Comparison of ENCODE assay signal across 8 cellular contexts in the genomic region with DNA sequence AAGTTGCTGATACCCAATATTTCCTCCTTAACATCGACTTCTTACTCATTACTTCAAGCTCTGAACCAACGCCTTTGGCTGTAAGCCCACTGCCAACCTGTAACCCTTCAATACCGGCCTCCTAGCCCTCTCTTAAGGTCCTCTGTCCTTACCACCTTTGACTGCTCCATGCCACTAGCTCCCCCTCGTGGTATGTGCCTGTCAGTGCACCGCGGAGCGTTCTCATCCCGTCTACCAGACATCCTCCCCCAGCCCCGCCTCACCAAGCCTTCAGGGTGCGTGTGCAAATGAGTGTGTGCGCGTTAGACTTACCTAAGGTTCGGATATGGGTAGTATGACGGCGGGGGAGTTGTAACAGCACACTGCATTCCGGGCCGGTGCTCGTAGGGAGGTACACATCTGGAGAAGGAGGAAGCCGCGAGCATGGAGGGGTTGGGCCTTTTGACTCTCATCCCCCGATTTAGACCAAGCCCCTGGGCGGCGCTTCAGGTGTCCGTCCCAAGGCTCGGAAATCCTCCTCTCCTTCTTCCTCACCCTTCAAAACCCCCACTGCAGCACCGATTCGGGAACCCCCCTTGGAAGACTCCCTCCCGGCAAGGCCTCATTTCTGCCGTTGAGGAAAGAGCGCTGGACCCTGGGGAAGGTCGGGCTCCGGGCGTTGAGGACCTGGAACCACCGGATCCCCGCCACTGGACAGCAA. TPM values are rescaled to one million over a fixed set of nuclear protein-coding genes. Genes with fewer than 3 reads are reported as not detected.
DNase-seq lines count a peak whose midpoint lies in the region; ATAC-seq and TF ChIP-seq lines count a peak whose summit lies in the region.

No MANE protein-coding gene starts in this region.

- 8 to 9% methylated on average over 24 to 27 of the region's 35 CpGs for WGBS in upper lobe of left lung, 2 donors

- no peak for TF ChIP-seq EP300 in upper lobe of left lung (IDR thresholded peaks at IDR 0.05)

- ATAC-seq in GM21390 (IDR thresholded peaks at IDR 0.05; ENCODE audit: unreplicated experiment) (peak; percentile 34), T-cell (replicated peaks in 1 of 4) (peak; percentile 25 to 44 (median 35)), left ventricle myocardium superior (peak; percentile 56), upper lobe of left lung (ENCODE audit: low FRiP score in 2 of 2) (peak; percentile 82 to 84)

- H3K36me3 Mint-ChIP-seq in T-cell: no peaks in the 10 kb centered on the region
- H3K36me3 Mint-ChIP-seq in progenitor cell of endocrine pancreas (ENCODE audit: insufficient read depth): no peaks in the 10 kb centered on the region

- peak; percentile 91 for DNase-seq in AG20443 (ENCODE audit: low spot score)
- peak; percentile 87 for DNase-seq in NCI-H1105 (lab: John Stamatoyannopoulos, UW)
- peak; percentile 74 to 92 (median 84) for DNase-seq in T-cell
- DNase-seq in amniotic stem cell (lab: John Stamatoyannopoulos, UW): peak; percentile 40
- peak; percentile 89 for DNase-seq in left ventricle myocardium superior
- peak; percentile 81 for DNase-seq in progenitor cell of endocrine pancreas (ENCODE audit: low spot score, unreplicated experiment)
- DNase-seq in upper lobe of left lung: peak; percentile 12 to 94

- POLR2A ChIA-PET in T-cell (lab: Charles Lee): interaction anchor here in 1 of 2 donors (0.5 kb wide), 1 partner anchor 277 kb away, joined by 3 read pairs; no protein-coding TSS in a partner anchor

- H3K4me3 Mint-ChIP-seq in T-cell: peak overlapping the region; percentile 75 to 85 (median 85)
- peak overlapping the region; percentile 75 for H3K4me3 Mint-ChIP-seq in progenitor cell of endocrine pancreas (ENCODE audit: low read depth)

- TF ChIP-seq POLR2A in upper lobe of left lung (IDR thresholded peaks at IDR 0.05): no peak

- no peaks in the 10 kb centered on the region for H3K27me3 ChIP-seq in upper lobe of left lung

- peaks cover 27 to 49% (median 38%) of the 10 kb centered on the region in 4 donors for H3K4me1 ChIP-seq in upper lobe of left lung

- no peaks in the 10 kb centered on the region for H3K9me3 ChIP-seq in upper lobe of left lung

- H3K36me3 ChIP-seq in upper lobe of left lung: no peaks in the 10 kb centered on the region

- H3K27ac ChIP-seq in upper lobe of left lung: no peak overlapping the region

- CTCF ChIA-PET in T-cell (lab: Charles Lee): interaction anchor here (0.6 to 2.8 kb wide), 10 partner anchors 9 to 603 kb away, joined by 3 to 27 read pairs (median 3); a partner anchor contains a TSS

- H3K27me3 Mint-ChIP-seq in T-cell: no peaks in the 10 kb centered on the region
- H3K27me3 Mint-ChIP-seq in progenitor cell of endocrine pancreas: peaks cover 63% of the 10 kb centered on the region

- H3K27ac Mint-ChIP-seq in T-cell: peak overlapping the region; percentile 75 to 90
- peak overlapping the region; percentile 10 for H3K27ac Mint-ChIP-seq in progenitor cell of endocrine pancreas

- H3K4me1 Mint-ChIP-seq in T-cell (peaks cover 41 to 52% (median 49%) of the 10 kb centered on the region in 3 donors), progenitor cell of endocrine pancreas (ENCODE audit: low read depth) (peaks cover 25% of the 10 kb centered on the region)

- intact Hi-C loops in left ventricle myocardium superior (cut with micrococcal nuclease): loop anchor here (5.0 kb wide), 1 partner anchor 47 kb away; no protein-coding TSS in a partner anchor

- H3K9me3 Mint-ChIP-seq in T-cell (no peaks in the 10 kb centered on the region), progenitor cell of endocrine pancreas (ENCODE audit: low read depth) (no peaks in the 10 kb centered on the region)

- H3K4me3 ChIP-seq in upper lobe of left lung: peak overlapping the region in 3 of 4 donors; percentile 49 to 53 (median 50)

- TF ChIP-seq CTCF in progenitor cell of endocrine pancreas (IDR thresholded peaks at IDR 0.05; ENCODE audit: unreplicated experiment) (peak; percentile 91), upper lobe of left lung (IDR thresholded peaks at IDR 0.05) (peak; percentile 95 to 98 (median 96))

RNA-seq across cellular contexts. Expression of a gene that starts 2.8 kb away (rescaled TPM):
- total RNA-seq in T-cell (1 to 10 TPM in 3 of 5 donors, under 1 TPM in 2; 0.72 to 2.3 (median 1.6) TPM), left ventricle myocardium superior (5.3 TPM), progenitor cell of endocrine pancreas (8.8 and 9.2 TPM in 2 replicates), upper lobe of left lung (10 to 100 TPM in 2 of 6 donors, 1 to 10 TPM in 4; 2.1 to 11.6 (median 7.4) TPM)

RNA-seq across cellular contexts. Expression of a gene that starts 50.1 kb away (rescaled TPM):
- total RNA-seq in T-cell (10 to 100 TPM in 4 of 5 donors, 1 to 10 TPM in 1; 9.9 to 22.7 (median 17.4) TPM), left ventricle myocardium superior (19.6 TPM), progenitor cell of endocrine pancreas (21.1 TPM in 2 replicates), upper lobe of left lung (10 to 100 TPM in 4 of 6 donors, 1 to 10 TPM in 2; 4.2 to 17.8 (median 11.2) TPM)

RNA-seq across cellular contexts. Expression of a gene that starts 50.4 kb away (rescaled TPM):
- total RNA-seq in T-cell (under 1 TPM; 0.15 to 0.41 (median 0.23) TPM), left ventricle myocardium superior (0.45 TPM), progenitor cell of endocrine pancreas (9.1 and 10.0 TPM in 2 replicates), upper lobe of left lung (1 to 10 TPM in 5 of 6 donors, under 1 TPM in 1; 0.72 to 3.2 (median 1.6) TPM)

Comparison
In these comparisons a context has a peak if more than half of its experiments do, and no peak if none do; other contexts are left out.
1. DNase-seq: peak in every context shown above with its lines; median percentile 91 in AG20443; 89 in left ventricle myocardium superior; 87 in NCI-H1105; 84 in T-cell; 81 in progenitor cell of endocrine pancreas; 53 in upper lobe of left lung; 40 in amniotic stem cell.